ENCODE assay signal across 19 cellular contexts in the genomic region with DNA sequence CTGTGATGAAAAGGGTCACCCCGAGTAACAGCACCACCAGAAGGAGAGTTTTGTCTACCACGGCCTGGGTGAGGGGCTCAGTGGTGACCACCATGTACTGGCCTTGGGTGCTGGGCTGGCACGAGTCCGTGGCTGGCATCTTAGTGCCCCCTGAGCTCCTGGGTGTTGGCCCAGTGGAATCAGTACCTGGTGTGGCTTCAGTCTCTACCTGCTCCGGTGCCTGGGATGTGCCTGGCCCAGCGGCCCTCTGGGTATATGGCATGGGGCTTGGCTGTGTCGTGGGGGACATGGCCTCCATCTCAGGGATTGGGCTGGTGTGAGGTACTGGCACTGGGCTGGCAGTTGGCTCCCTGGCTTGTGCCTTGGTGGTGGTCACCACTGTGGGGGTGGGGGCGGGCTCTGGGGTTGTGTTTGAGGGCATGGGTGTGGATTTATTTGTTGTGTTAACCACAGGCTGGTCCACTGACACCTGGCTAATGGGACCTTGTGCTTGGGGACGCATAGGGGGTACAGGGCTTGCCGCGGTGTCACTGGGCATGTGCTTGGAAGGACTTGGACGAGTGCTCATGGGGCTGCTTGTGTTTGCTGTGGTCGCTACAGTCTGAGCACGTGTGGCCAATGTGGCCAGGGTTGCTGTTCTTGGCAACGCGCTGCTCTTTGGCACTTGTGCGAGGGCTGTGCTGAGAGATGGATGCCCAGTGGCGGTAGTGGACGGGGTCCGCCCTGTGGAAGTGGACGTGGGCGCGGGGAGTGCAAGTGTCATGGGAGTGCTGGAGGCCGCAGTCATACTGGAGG. TPM values are rescaled to one million over a fixed set of nuclear protein-coding genes. Genes with fewer than 3 reads are reported as not detected.
DNase-seq lines count a peak whose midpoint lies in the region; ATAC-seq and TF ChIP-seq lines count a peak whose summit lies in the region.
"Had no signal": no experiment of that assay in that cellular context is flagged by ENCODE, and none has a peak within 500 bp of the region (broad histone marks: within the 10 kb centered on the region; RNA-seq: fewer than 3 reads in every experiment).

No MANE protein-coding gene starts in this region.

- H3K9me3 Mint-ChIP-seq in H9 (no peaks in the 10 kb centered on the region; a peak in 1 of 5 replicates), WTC11 (no peaks in the 10 kb centered on the region)
- H3K9me3 Mint-ChIP-seq: CD8-positive, alpha-beta T cell; HFFc6 had no signal

- H3K27me3 ChIP-seq in A673 (replicated peaks; ENCODE audit: insufficient read depth, low read depth, low read length, poor library complexity) = no peaks in the 10 kb centered on the region
- no peaks in the 10 kb centered on the region for H3K27me3 ChIP-seq in H9 (ENCODE audit: insufficient read depth, low read length)
- H3K27me3 ChIP-seq: BLaER1 had no signal

- H3K4me2 ChIP-seq in H9 (ENCODE audit: insufficient read depth, insufficient read length, low read length) = no peak overlapping the region
- H3K4me2 ChIP-seq: BLaER1 had no signal

- H3K9ac ChIP-seq in H9 (ENCODE audit: extremely low read depth, insufficient read length, low read length) = no peak overlapping the region
- H3K9ac ChIP-seq: BLaER1 had no signal

- no peak overlapping the region for H3K4me3 ChIP-seq in A673 (ENCODE audit: low read depth, low read length, poor library complexity, severe bottlenecking)
- H3K4me3 ChIP-seq: BLaER1 had no signal

- WGBS in H9 (ENCODE audit: extremely low coverage, insufficient read length, low lambda C conversion rate) = no CpG with 5 or more reads among the region's 24 CpGs

- H2BK20ac ChIP-seq in H9 (ENCODE audit: low read depth, low read length, poor library complexity, severe bottlenecking) = no peak overlapping the region

- H4K8ac ChIP-seq in H9 (replicated peaks; ENCODE audit: insufficient read length, low read depth, low read length) = no peak overlapping the region

- peaks cover 6% of the 10 kb centered on the region for H3K4me1 ChIP-seq in A673 (ENCODE audit: insufficient read depth, low read length, poor library complexity, severe bottlenecking)
- H3K4me1 ChIP-seq in H9 (ENCODE audit: insufficient read depth, low read length) = no peaks in the 10 kb centered on the region

- peaks cover 12% of the 10 kb centered on the region for H3K27me3 Mint-ChIP-seq in H9 (ENCODE audit: low read depth)
- H3K27me3 Mint-ChIP-seq in WTC11 (ENCODE audit: low read depth) = peaks cover 6% of the 10 kb centered on the region; the same call in 1 of the 2 replicates

- no peaks in the 10 kb centered on the region for H3K9me3 ChIP-seq in A673 (ENCODE audit: low read depth, low read length, poor library complexity, severe bottlenecking)
- H3K9me3 ChIP-seq in H9 (ENCODE audit: control insufficient read depth, low read depth, low read length) = no peaks in the 10 kb centered on the region
- H3K9me3 ChIP-seq: BLaER1 had no signal

- no peak overlapping the region for H2BK120ac ChIP-seq in H9 (ENCODE audit: low read depth, low read length, poor library complexity, severe bottlenecking)

- H3K23me2 ChIP-seq in H9 (ENCODE audit: insufficient read length, low read depth, low read length, poor library complexity, severe bottlenecking) = no peaks in the 10 kb centered on the region

- H3K4me1 Mint-ChIP-seq in H9 = peaks cover 0 to 3% of the 10 kb centered on the region in 2 experiments; a peak in 1 of 4 replicates
- H3K4me1 Mint-ChIP-seq in WTC11 = 0 out of 2 replicates have a peak, but pooled peaks cover 2% of the 10 kb centered on the region

- intact Hi-C loops in A673 (cut with micrococcal nuclease; ENCODE audit: unreplicated experiment) = no loop called here

- peaks cover 36 to 63% (median 52%) of the 10 kb centered on the region in 3 experiments for H3K36me3 Mint-ChIP-seq in H9 (ENCODE audit: insufficient read depth in 1 of 3, low read depth in 3 of 3)
- peaks cover 50% of the 10 kb centered on the region for H3K36me3 Mint-ChIP-seq in WTC11

- no peak overlapping the region; a peak in 1 of 5 replicates for H3K4me3 Mint-ChIP-seq in H9
- H3K4me3 Mint-ChIP-seq in WTC11 = no peak overlapping the region
- H3K4me3 Mint-ChIP-seq: CD8-positive, alpha-beta T cell; HFFc6 had no signal

- H3K23ac ChIP-seq in H9 (ENCODE audit: insufficient read length, low read depth, low read length) = no peak overlapping the region

- H3K27ac Mint-ChIP-seq in H9 (no peak overlapping the region; a peak in 1 of 7 replicates), WTC11 (peak overlapping the region; percentile 68; the same call in 1 of the 2 replicates)
- H3K27ac Mint-ChIP-seq: CD8-positive, alpha-beta T cell; HFFc6; IgD-negative memory B cell had no signal

- H2BK5ac ChIP-seq in H9 (ENCODE audit: insufficient read length, low read length) = no peak overlapping the region

- no peaks in the 10 kb centered on the region for H3K79me2 ChIP-seq in H9 (ENCODE audit: insufficient read depth, low read length)

- no peak for ATAC-seq in WTC11
- ATAC-seq: CD8-positive, alpha-beta T cell had no signal

- TF ChIP-seq CTCF in A673 (conservative IDR thresholded peaks at IDR 0.05; ENCODE audit: low read depth, low read length) = no peak
- no peak for TF ChIP-seq CTCF in H9 (conservative IDR thresholded peaks at IDR 0.05)
- TF ChIP-seq CTCF in WTC11 (IDR thresholded peaks at IDR 0.05) = no peak

- DNase-seq in A673 (ENCODE audit: low spot score) = no peak
- DNase-seq in H9 = peak; percentile 15
- no peak for DNase-seq in WTC11 (ENCODE audit: low spot score)
- DNase-seq in islet precursor cell = peak; percentile 45
- DNase-seq in GM19240 (ENCODE audit: insufficient read length, low spot score) = no peak
- DNase-seq in cerebellar nuclear complex (lab: John Stamatoyannopoulos, UW) = no peak
- no peak for DNase-seq in NCI-H1436 (lab: John Stamatoyannopoulos, UW)
- DNase-seq in pons (ENCODE audit: low spot score) = no peak
- DNase-seq: CD8-positive, alpha-beta T cell; DMS53; EL; HFFc6; NCI-H1105; NCI-H1694 treated with DMSO at 0.1 percent for 48 hours; NCI-H510A; NCI-H774; RPMI8226 had no signal

- no peak overlapping the region for H3K56ac ChIP-seq in H9 (ENCODE audit: insufficient read length, low read depth, low read length)

- no peak overlapping the region for H4K5ac ChIP-seq in H9 (ENCODE audit: insufficient read length, low read depth, low read length)

- peaks cover 30% of the 10 kb centered on the region for H3K36me3 ChIP-seq in A673 (ENCODE audit: insufficient read depth, low read length, poor library complexity, severe bottlenecking)

- H3K14ac ChIP-seq in H9 (ENCODE audit: insufficient read depth, low read length) = no peak overlapping the region

- no peak overlapping the region for H2AFZ ChIP-seq in H9 (ENCODE audit: low read length)

- H3K27ac ChIP-seq in A673 (ENCODE audit: low read depth, low read length, poor library complexity, severe bottlenecking) (no peak overlapping the region), H9 (ENCODE audit: insufficient read length, low read depth, low read length) (no peak overlapping the region)
- H3K27ac ChIP-seq: BLaER1 had no signal

- BruUV-seq in A673 (replicated peaks; lab: Mats Ljungman, UMichigan) = TSS peak; percentile 17

- CTCF ChIA-PET in A673 (lab: Charles Lee) = no interaction called here
- CTCF ChIA-PET in WTC11 (lab: Charles Lee) = interaction anchor here (1.5 kb wide), 1 partner anchor 36 kb away, joined by 5 read pairs; no protein-coding TSS in a partner anchor

- H2BK15ac ChIP-seq in H9 (ENCODE audit: low read depth, low read length) = no peak overlapping the region

- no peak overlapping the region for H3K18ac ChIP-seq in H9 (ENCODE audit: insufficient read length, low read depth, low read length)

- H4K20me1 ChIP-seq in H9 (ENCODE audit: control insufficient read depth, insufficient read depth, insufficient read length) = no peaks in the 10 kb centered on the region
- H4K20me1 ChIP-seq: BLaER1 had no signal

- POLR2A ChIA-PET in A673 (lab: Charles Lee; ENCODE audit: low non-redundant PET) (no interaction called here), WTC11 (lab: Charles Lee) (no interaction called here)

- H3K4ac ChIP-seq in H9 (ENCODE audit: low read depth, low read length) = no peak overlapping the region

- H3T11ph ChIP-seq in H9 (ENCODE audit: low read length) = no peak overlapping the region

- no peak overlapping the region for H2AK5ac ChIP-seq in H9 (ENCODE audit: insufficient read length, low read length)

- no peak overlapping the region for H2BK12ac ChIP-seq in H9 (ENCODE audit: insufficient read length, low read depth, low read length)

- H4K91ac ChIP-seq in H9 (ENCODE audit: insufficient read length, low read depth, low read length) = no peak overlapping the region

- H3K79me1 ChIP-seq in H9 (ENCODE audit: insufficient read depth, low read depth, low read length, poor library complexity, severe bottlenecking) = no peaks in the 10 kb centered on the region

TF ChIP-seq in WTC11, 78 proteins besides CTCF, POLR2A, EP300 and RAD21 (continues in another document):
- TF ChIP-seq NFATC4 (CRISPR knock-in tag; IDR thresholded peaks at IDR 0.05) (no peak), TEAD1 (CRISPR knock-in tag; IDR thresholded peaks at IDR 0.05) (no peak), FOXP1 (CRISPR knock-in tag; IDR thresholded peaks at IDR 0.05; ENCODE audit: borderline replicate concordance) (no peak), RORB (CRISPR knock-in tag; IDR thresholded peaks at IDR 0.05) (no peak)
- TF ChIP-seq, protein P1, sequence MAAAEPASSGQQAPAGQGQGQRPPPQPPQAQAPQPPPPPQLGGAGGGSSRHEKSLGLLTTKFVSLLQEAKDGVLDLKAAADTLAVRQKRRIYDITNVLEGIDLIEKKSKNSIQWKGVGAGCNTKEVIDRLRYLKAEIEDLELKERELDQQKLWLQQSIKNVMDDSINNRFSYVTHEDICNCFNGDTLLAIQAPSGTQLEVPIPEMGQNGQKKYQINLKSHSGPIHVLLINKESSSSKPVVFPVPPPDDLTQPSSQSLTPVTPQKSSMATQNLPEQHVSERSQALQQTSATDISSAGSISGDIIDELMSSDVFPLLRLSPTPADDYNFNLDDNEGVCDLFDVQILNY (CRISPR knock-in tag; IDR thresholded peaks at IDR 0.05) = no peak
- TF ChIP-seq, protein P2, sequence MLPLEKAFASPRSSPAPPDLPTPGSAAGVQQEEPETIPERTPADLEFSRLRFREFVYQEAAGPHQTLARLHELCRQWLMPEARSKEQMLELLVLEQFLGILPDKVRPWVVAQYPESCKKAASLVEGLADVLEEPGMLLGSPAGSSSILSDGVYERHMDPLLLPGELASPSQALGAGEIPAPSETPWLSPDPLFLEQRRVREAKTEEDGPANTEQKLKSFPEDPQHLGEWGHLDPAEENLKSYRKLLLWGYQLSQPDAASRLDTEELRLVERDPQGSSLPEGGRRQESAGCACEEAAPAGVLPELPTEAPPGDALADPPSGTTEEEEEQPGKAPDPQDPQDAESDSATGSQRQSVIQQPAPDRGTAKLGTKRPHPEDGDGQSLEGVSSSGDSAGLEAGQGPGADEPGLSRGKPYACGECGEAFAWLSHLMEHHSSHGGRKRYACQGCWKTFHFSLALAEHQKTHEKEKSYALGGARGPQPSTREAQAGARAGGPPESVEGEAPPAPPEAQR (CRISPR knock-in tag; IDR thresholded peaks at IDR 0.05) = no peak

RNA-seq across cellular contexts. Expression of gene C11orf24, which starts 9.8 kb away (rescaled TPM):
- total RNA-seq in A673 (2021) = 48.1 and 52.3 TPM in 2 replicates
- 46.8 and 50.5 TPM in 2 replicates for total RNA-seq in H9 (2021)
- 41.8 to 53.7 TPM (median 43.8 TPM) in 3 replicates for total RNA-seq in WTC11 (2021)

RNA-seq across cellular contexts. Expression of gene KMT5B, which starts 48.9 kb away (rescaled TPM):
- total RNA-seq in A673 (2021) (35.1 and 35.4 TPM in 2 replicates), H9 (2021) (61.2 and 61.6 TPM in 2 replicates), WTC11 (2021) (39.3 to 43.8 TPM (median 39.8 TPM) in 3 replicates)

RNA-seq across cellular contexts. Expression of gene LRP5, which starts 50.4 kb away (rescaled TPM):
- total RNA-seq in A673 (2021) (67.0 and 76.3 TPM in 2 replicates), H9 (2021) (38.4 and 41.3 TPM in 2 replicates), WTC11 (2021) (41.6 to 48.8 TPM (median 41.9 TPM) in 3 replicates)

Comparison
In these comparisons a context has a peak if more than half of its experiments do, and no peak if none do; other contexts are left out.
1. DNase-seq: peak in H9 (single experiment) and islet precursor cell (single experiment); none in A673 (single experiment), WTC11 (single experiment), GM19240 (single experiment), cerebellar nuclear complex (0 of 2), NCI-H1436 (single experiment) and pons (single experiment).